ENCODE assay signal across 15 cellular contexts in genomic region chr6:37061157-37061804, GRCh38. TPM values are rescaled to one million over a fixed set of nuclear protein-coding genes. Genes with fewer than 3 reads are reported as not detected.
A peak's percentile ranks its signal among the peaks of the same experiment; 100 is the strongest.
DNase-seq lines count a peak whose midpoint lies in the region; ATAC-seq, FAIRE-seq and TF ChIP-seq lines count a peak whose summit lies in the region.
"Had no signal": no experiment of that assay in that cellular context is flagged by ENCODE, and none has a peak within 500 bp of the region (broad histone marks: within the 10 kb centered on the region; RNA-seq: fewer than 3 reads in every experiment).

No MANE protein-coding gene starts in this region.

- H3K36me3 ChIP-seq in body of pancreas (replicated peaks in 1 of 2; ENCODE audit: insufficient read depth in 1 of 2, low read depth in 2 of 2): no peaks in the 10 kb centered on the region
- H3K36me3 ChIP-seq in HepG2 (replicated peaks in 1 of 2; ENCODE audit: control insufficient read depth in 1 of 2, insufficient read depth in 2 of 2, low read length in 2 of 2): no peaks in the 10 kb centered on the region
- no peaks in the 10 kb centered on the region for H3K36me3 ChIP-seq in small intestine (ENCODE audit: control insufficient read depth in 2 of 2, insufficient read depth in 2 of 2, low read length in 2 of 2)
- H3K36me3 ChIP-seq in suprapubic skin: no peaks in the 10 kb centered on the region
- H3K36me3 ChIP-seq: adrenal gland had no signal

- peak; percentile 68 for DNase-seq in NAMALWA (ENCODE audit: low spot score)
- peak; percentile 54 to 75 (median 70) for DNase-seq in body of pancreas
- no peak for DNase-seq in HepG2 (ENCODE audit: low spot score)
- peak; percentile 86 for DNase-seq in small intestine
- no peak for DNase-seq in suprapubic skin (ENCODE audit: low spot score in 2 of 2)
- no peak for DNase-seq in D721Med (ENCODE audit: insufficient read length, low spot score)
- DNase-seq in DMS153 treated with DMSO at 0.1 percent for 48 hours (lab: John Stamatoyannopoulos, UW; ENCODE audit: unreplicated experiment): no peak
- DNase-seq: activated CD8-positive, alpha-beta memory T cell treated with anti-CD3 and anti-CD28 coated beads, Interleukin-2, amount 50 U/mL, for 4 hours; CD4-positive, alpha-beta T cell; kidney glomerular epithelial cell; NCI-H226; stimulated activated naive CD4-positive, alpha-beta T cell had no signal

- no peak overlapping the region for H3K9ac ChIP-seq in HepG2 (ENCODE audit: insufficient read depth, low read depth, low read length)

- no peak overlapping the region for H3K4me2 ChIP-seq in HepG2 (ENCODE audit: low read depth, low read length)

- no TSS peak for BruUV-seq in HepG2 (replicated peaks; lab: Mats Ljungman, UMichigan)

- no peak for TF ChIP-seq CTCF in body of pancreas (IDR thresholded peaks at IDR 0.05)
- no peak for TF ChIP-seq CTCF in HepG2 (CRISPR knock-in tag; IDR thresholded peaks at IDR 0.05)
- TF ChIP-seq CTCF in suprapubic skin (IDR thresholded peaks at IDR 0.05): no peak
- TF ChIP-seq CTCF in D721Med (IDR thresholded peaks at IDR 0.05; ENCODE audit: insufficient read depth, missing control alignments): no peak

- FAIRE-seq in HepG2 (lab: Jason Lieb, UNC) (no peak), small intestine (lab: Jason Lieb, UNC) (no peak), D721Med (lab: Jason Lieb, UNC) (no peak)

- ATAC-seq in body of pancreas: peak; percentile 85
- no peak for ATAC-seq in HepG2
- ATAC-seq in HG02763 (IDR thresholded peaks at IDR 0.05; ENCODE audit: unreplicated experiment): no peak

- H3K4me1 ChIP-seq in body of pancreas (peaks cover 15% of the 10 kb centered on the region), HepG2 (ENCODE audit: insufficient read depth, low read length) (peaks cover 65% of the 10 kb centered on the region), small intestine (ENCODE audit: control insufficient read depth in 2 of 2, insufficient read depth in 1 of 2, low read depth in 1 of 2, low read length in 1 of 2) (peaks cover 2 to 3% of the 10 kb centered on the region in 2 donors), suprapubic skin (peaks cover 25% of the 10 kb centered on the region)

- H3K4me3 ChIP-seq in body of pancreas (no peak overlapping the region), HepG2 (replicated peaks in 1 of 3; ENCODE audit: insufficient read depth in 1 of 3, low read depth in 2 of 3, low read length in 3 of 3) (no peak overlapping the region), small intestine (ENCODE audit: low read depth in 1 of 2, low read length in 2 of 2) (no peak overlapping the region), suprapubic skin (no peak overlapping the region)
- H3K4me3 ChIP-seq: adrenal gland had no signal

- 47 to 58% methylated on average over 7 to 11 of the region's 11 CpGs for WGBS in body of pancreas, 2 donors
- 91% methylated on average over 11 of the region's 11 CpGs for WGBS in HepG2 (ENCODE audit: low lambda C conversion rate)
- WGBS in small intestine, 3 donors: 12 to 66% (median 49%) methylated on average over 11 of the region's 11 CpGs
- WGBS in suprapubic skin: 81% methylated on average over 8 of the region's 11 CpGs

- POLR2A ChIA-PET in HepG2 (lab: Yijun Ruan, JAX): interaction anchor here (2.3 to 8.5 kb wide), 4 partner anchors 49 to 110 kb away, joined by 12 to 119 read pairs (median 34); partner anchors contain the start of gene PIM1

- TF ChIP-seq RAD21 in HepG2 (CRISPR knock-in tag; IDR thresholded peaks at IDR 0.05): no peak

- no peak overlapping the region for H2AFZ ChIP-seq in HepG2 (ENCODE audit: low read length)

- TF ChIP-seq POLR2A in body of pancreas (IDR thresholded peaks at IDR 0.05) (no peak), HepG2 (IDR thresholded peaks at IDR 0.05; ENCODE audit: insufficient read depth in 1 of 2, low read depth in 2 of 2, low read length in 2 of 2) (no peak), suprapubic skin (IDR thresholded peaks at IDR 0.05) (no peak)

- TF ChIP-seq EP300 in HepG2 (IDR thresholded peaks at IDR 0.05; ENCODE audit: low read depth in 2 of 2, low read length in 2 of 2) (no peak), HepG2 (CRISPR knock-in tag; IDR thresholded peaks at IDR 0.05; ENCODE audit: borderline replicate concordance) (no peak), suprapubic skin (IDR thresholded peaks at IDR 0.05) (no peak)

- H3K79me2 ChIP-seq in HepG2 (ENCODE audit: insufficient read depth, low read length): no peaks in the 10 kb centered on the region

- in situ Hi-C loops in HepG2 (cut with HindIII; ENCODE audit: extremely low pct_ligation_motif_present, low pct_unique_long_range_greater_than_20kb): no loop called here

- H3K27me3 ChIP-seq in body of pancreas (no peaks in the 10 kb centered on the region), HepG2 (ENCODE audit: control insufficient read depth in 1 of 2, insufficient read depth in 2 of 2, low read length in 2 of 2) (no peaks in the 10 kb centered on the region), small intestine (ENCODE audit: control insufficient read depth in 2 of 2, insufficient read depth in 2 of 2, low read length in 2 of 2) (no peaks in the 10 kb centered on the region), suprapubic skin (no peaks in the 10 kb centered on the region)
- H3K27me3 ChIP-seq: adrenal gland had no signal

- H3K9me3 ChIP-seq in body of pancreas (no peaks in the 10 kb centered on the region), HepG2 (ENCODE audit: low read length) (no peaks in the 10 kb centered on the region), small intestine (ENCODE audit: control insufficient read depth, low read depth) (no peaks in the 10 kb centered on the region), suprapubic skin (no peaks in the 10 kb centered on the region)
- H3K9me3 ChIP-seq: adrenal gland had no signal

- no peaks in the 10 kb centered on the region for H4K20me1 ChIP-seq in HepG2 (ENCODE audit: insufficient read depth, low read length)

- intact Hi-C loops in body of pancreas (cut with DNase I): no loop called here
- intact Hi-C loops in HepG2 (cut with micrococcal nuclease; ENCODE audit: unreplicated experiment): no loop called here

- CTCF ChIA-PET in HepG2 (lab: Yijun Ruan, JAX; ENCODE audit: low intra/inter-chr PET ratio, low total read pairs): no interaction called here

- H3K27ac ChIP-seq in body of pancreas: peak overlapping the region in 2 of 4 donors; percentile 22 to 40
- peak overlapping the region; percentile 37 for H3K27ac ChIP-seq in HepG2 (ENCODE audit: extremely low read length, insufficient read depth, low read length)
- H3K27ac ChIP-seq in small intestine (ENCODE audit: low read depth in 1 of 2, low read length in 1 of 2): peak overlapping the region in 1 of 2 donors; percentile 70
- no peak overlapping the region for H3K27ac ChIP-seq in suprapubic skin
- H3K27ac ChIP-seq: adrenal gland had no signal

TF ChIP-seq in HepG2, 621 proteins besides CTCF, POLR2A, EP300 and RAD21 (continues in another document):
- TF ChIP-seq HNRNPL (IDR thresholded peaks at IDR 0.05; ENCODE audit: low read depth, low read length): peak; percentile 93
- TF ChIP-seq SETDB1 (CRISPR knock-in tag; IDR thresholded peaks at IDR 0.05; ENCODE audit: borderline replicate concordance): 0 out of 2 replicates have a peak, but pooled peaks have one; percentile 45
- peak; percentile 95 for TF ChIP-seq HIC2 (CRISPR knock-in tag; IDR thresholded peaks at IDR 0.05; ENCODE audit: low read depth)

RNA-seq across cellular contexts. Expression of gene FGD2, which starts 55.8 kb away (rescaled TPM):
- 10 to 100 TPM; 10.1 to 11.9 TPM for total RNA-seq in body of pancreas
- total RNA-seq in HepG2 (2016; rRNA removed; fragmentation: Illumina TruSeq; extraction: Trizol): not detected in 2 replicates
- not detected in 2 replicates for total RNA-seq in HepG2 (2016; cell fraction: cytosol; rRNA removed; fragmentation: Illumina TruSeq; extraction: Trizol; ENCODE audit: low read depth)
- not detected in 2 replicates for total RNA-seq in HepG2 (2016; cell fraction: insoluble cytoplasmic fraction; rRNA removed; fragmentation: Illumina TruSeq; extraction: Trizol)
- not detected in 2 replicates for total RNA-seq in HepG2 (2016; cell fraction: membrane; rRNA removed; fragmentation: Illumina TruSeq; extraction: Trizol)
- not detected in 2 replicates for total RNA-seq in HepG2 (2016; cell fraction: nucleus; rRNA removed; fragmentation: Illumina TruSeq; extraction: Trizol)
- 0.03 TPM in 1 of 2 replicates, not detected in the other for polyA plus RNA-seq in HepG2 (2011; rRNA removed)
- not detected in 2 replicates for polyA plus RNA-seq in HepG2 (2011; cell fraction: cytosol; rRNA removed)
- polyA plus RNA-seq in HepG2 (2011; cell fraction: nucleus; rRNA removed): 0.13 and 0.17 TPM in 2 replicates
- polyA plus RNA-seq in HepG2 (2012): not detected in 2 replicates
- polyA plus RNA-seq in HepG2 (2016; cell fraction: cytosol; fragmentation: Illumina TruSeq; extraction: Trizol; ENCODE audit: low read depth): not detected in 2 replicates
- polyA plus RNA-seq in HepG2 (2016; cell fraction: insoluble cytoplasmic fraction; fragmentation: Illumina TruSeq; extraction: Trizol; ENCODE audit: low read depth): not detected in 2 replicates
- not detected in 2 replicates for polyA plus RNA-seq in HepG2 (2016; cell fraction: membrane; fragmentation: Illumina TruSeq; extraction: Trizol; ENCODE audit: low read depth)
- polyA plus RNA-seq in HepG2 (2016; cell fraction: nucleus; fragmentation: Illumina TruSeq; extraction: Trizol; ENCODE audit: insufficient read depth, low read depth): not detected in 2 replicates
- polyA minus RNA-seq in HepG2 (2011; rRNA and poly(A)+ RNA removed; ENCODE audit: low replicate concordance): not detected in 2 replicates
- not detected in 2 replicates for polyA minus RNA-seq in HepG2 (2011; cell fraction: cytosol; rRNA and poly(A)+ RNA removed)
- 0.25 TPM in 1 of 2 replicates, not detected in the other for polyA minus RNA-seq in HepG2 (2011; cell fraction: nucleus; rRNA and poly(A)+ RNA removed)
- polyA plus RNA-seq in small intestine: 1 to 10 TPM; 1.1 to 8.8 (median 5.7) TPM
- 10 to 100 TPM in 1 of 4 donors, 1 to 10 TPM in 3; 2.4 to 13.6 (median 4.6) TPM for total RNA-seq in suprapubic skin
- total RNA-seq: fibroblast of villous mesenchyme had no signal

Comparison
In these comparisons a context has a peak if more than half of its experiments do, and no peak if none do; other contexts are left out.
1. DNase-seq: peak in NAMALWA (single experiment), body of pancreas (4 of 4) and small intestine (single experiment); none in HepG2 (single experiment), suprapubic skin (0 of 2), D721Med (single experiment) and DMS153 treated with DMSO at 0.1 percent for 48 hours (single experiment).